ENCODE assay signal across 22 cellular contexts in genomic region chr4:99800332-99801004, GRCh38. TPM values are rescaled to one million over a fixed set of nuclear protein-coding genes. Genes with fewer than 3 reads are reported as not detected.
"Had no signal": no experiment of that assay in that cellular context is flagged by ENCODE, and none has a peak within 500 bp of the region (broad histone marks: within the 10 kb centered on the region; RNA-seq: fewer than 3 reads in every experiment).

No MANE protein-coding gene starts in this region.

- H3K27ac ChIP-seq: esophagus squamous epithelium, parathyroid adenoma had no signal

- H3K27me3 ChIP-seq: esophagus squamous epithelium, sigmoid colon, tibial artery had no signal

- DNase-seq: activated CD4-positive, alpha-beta T cell treated with anti-CD3 and anti-CD28 coated beads for 4 hours; activated CD4-positive, alpha-beta T cell treated with anti-CD3 and anti-CD28 coated beads, Interleukin-2, amount 50 U/mL, for 48 hours; activated CD4-positive, CD25-positive, alpha-beta regulatory T cell; activated naive CD4-positive, alpha-beta T cell treated with anti-CD3 and anti-CD28 coated beads for 36 hours; activated naive CD8-positive, alpha-beta T cell treated with anti-CD3 and anti-CD28 coated beads, Interleukin-2, amount 10 ng/mL, durations not matched to agents 7 days and 5 days; activated T-cell treated with anti-CD3 and anti-CD28 coated beads, Interleukin-2, amount 50 U/mL, for 48 hours; amygdala; cortex of kidney; endodermal cell; esophagus squamous epithelium; mesendoderm; naive B cell; nucleus accumbens; sigmoid colon; stimulated activated CD4-positive, alpha-beta T cell treated with anti-CD3 and anti-CD28 coated beads, Interleukin-2, amount 100 ng/mL, for 48 hours; stimulated activated CD8-positive, alpha-beta memory T cell treated with anti-CD3 and anti-CD28 coated beads, Interleukin-4, amount 100 ng/mL, for 48 hours; stimulated activated naive B cell treated with anti-CD40 and anti-IgM and Interleukin-4, amounts not matched to agents 10 μg/mL and 1 μg/mL and 100 μg/mL, for 72 hours; SW 1271; T-helper 17 cell; tibial artery had no signal

- H3K9me3 ChIP-seq: esophagus squamous epithelium, sigmoid colon, tibial artery had no signal

- H3K36me3 ChIP-seq: esophagus squamous epithelium, sigmoid colon, tibial artery had no signal

- H3K4me1 ChIP-seq: esophagus squamous epithelium, parathyroid adenoma had no signal

- ATAC-seq: stimulated activated naive B cell treated with anti-CD40 and anti-IgM and Interleukin-4, amounts not matched to agents 10 μg/mL and 1 μg/mL and 100 μg/mL, for 72 hours; T-helper 17 cell had no signal

- H3K4me3 ChIP-seq: esophagus squamous epithelium, sigmoid colon, tibial artery had no signal

RNA-seq across cellular contexts. Expression of gene DAPP1, which starts 16.2 kb away (rescaled TPM):
- total RNA-seq: endodermal cell had no signal
- polyA plus RNA-seq: neural cell had no signal
